In the genomic region with DNA sequence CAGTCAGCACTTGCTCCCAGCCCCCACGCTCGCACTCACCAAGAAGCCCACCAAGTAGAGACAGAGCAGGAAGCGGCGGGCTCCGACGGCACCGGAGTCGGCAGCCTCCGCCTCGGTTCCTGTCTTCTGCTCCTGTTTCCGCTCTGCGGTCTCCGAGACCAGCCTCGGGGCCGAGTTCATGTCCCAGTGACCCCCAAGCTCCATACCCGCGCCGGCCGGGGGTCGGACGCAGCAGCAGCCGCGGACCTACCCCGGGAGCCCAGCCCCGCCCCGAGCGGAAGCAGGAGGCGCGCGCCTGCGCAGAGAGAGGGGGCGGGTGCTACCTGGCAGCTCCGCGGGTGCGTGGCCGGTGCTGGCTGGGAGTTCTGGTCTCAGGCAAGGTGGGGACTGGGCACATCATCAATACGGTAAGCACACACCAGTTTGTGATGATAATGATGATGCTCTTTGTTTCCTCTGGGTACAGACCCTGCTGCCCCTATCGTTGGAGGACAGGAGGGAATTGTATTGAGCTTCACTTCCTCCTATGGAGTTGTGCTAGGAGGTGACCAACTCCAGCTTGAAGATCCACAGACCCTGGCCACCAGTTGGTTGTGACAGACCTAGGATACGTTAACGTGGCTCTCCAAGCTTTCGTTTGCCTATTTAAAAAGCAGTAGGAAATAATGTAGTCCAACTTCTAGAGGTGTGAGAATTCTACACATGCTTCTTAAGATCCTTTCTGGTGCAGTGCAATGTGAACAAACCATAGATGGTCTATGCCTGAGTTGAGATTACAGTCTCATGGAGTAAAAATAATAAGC, we compare ENCODE assay signal across 8 cellular contexts. TPM values are rescaled to one million over a fixed set of nuclear protein-coding genes. Genes with fewer than 3 reads are reported as not detected.
DNase-seq lines count a peak whose midpoint lies in the region; ATAC-seq and TF ChIP-seq lines count a peak whose summit lies in the region.

No MANE protein-coding gene starts in this region.

- H3K4me3 ChIP-seq in Panc1 (ENCODE audit: low read depth in 2 of 2, low read length in 2 of 2) (peak overlapping the region; percentile 84 to 93), fibroblast of pulmonary artery (replicated peaks; ENCODE audit: low read depth, low read length) (peak overlapping the region; percentile 76)

- peak overlapping the region; percentile 96 for H3K4me3 Mint-ChIP-seq in activated T-helper 1 cell treated with anti-CD3 and anti-CD28 coated beads, Interleukin-12 subunit alpha, Interleukin-12 subunit beta, Interleukin-2, Interleukin-4 antibody, amounts not matched to agents 30 ng/mL and 10 ng/mL and 1 ng/mL, durations not matched to agents 14 hours and 24 hours and 36 hours
- peak overlapping the region; percentile 92 for H3K4me3 Mint-ChIP-seq in natural killer cell treated with Interleukin-12 subunit alpha and Interleukin-12 subunit beta and Interleukin-15 and Interleukin-18, amount 100 ng/mL, for 72 hours

- peaks cover 13% of the 10 kb centered on the region for H3K4me1 ChIP-seq in Panc1 (ENCODE audit: control insufficient read depth, insufficient read depth, low read length)

- H3K27me3 ChIP-seq in Panc1 (ENCODE audit: control insufficient read depth, insufficient read depth, low read length), result no peaks in the 10 kb centered on the region

- DNase-seq in DMS153 (lab: John Stamatoyannopoulos, UW) (peak; percentile 42), HT-29 (ENCODE audit: low spot score) (peak; percentile 77), Panc1 (ENCODE audit: low read depth, low spot score) (peak; percentile 33), fibroblast of pulmonary artery (ENCODE audit: low read depth) (peak; percentile 57)
- DNase-seq in activated T-helper 1 cell treated with anti-CD3 and anti-CD28 coated beads, Interleukin-12 subunit alpha, Interleukin-12 subunit beta, Interleukin-2, Interleukin-4 antibody, amounts not matched to agents 30 ng/mL and 10 ng/mL and 1 ng/mL, durations not matched to agents 14 hours and 24 hours and 36 hours (ENCODE audit: low spot score), result peak; percentile 85
- peak; percentile 91 for DNase-seq in natural killer cell treated with Interleukin-12 subunit alpha and Interleukin-12 subunit beta and Interleukin-15 and Interleukin-18, amount 100 ng/mL, for 72 hours (ENCODE audit: low spot score)
- peak; percentile 91 for DNase-seq in stimulated activated naive CD8-positive, alpha-beta T cell treated with anti-CD3 and anti-CD28 coated beads, Interleukin-15, Interleukin-2, amounts not matched to agents 100 U/mL and 50 U/mL, for 24 hours

- CTCF ChIA-PET in Panc1 (lab: Charles Lee), result interaction anchor here (1.9 kb wide), 1 partner anchor 17 kb away, joined by 8 read pairs; no protein-coding TSS in a partner anchor

- peaks cover 28% of the 10 kb centered on the region for H3K4me1 Mint-ChIP-seq in activated T-helper 1 cell treated with anti-CD3 and anti-CD28 coated beads, Interleukin-12 subunit alpha, Interleukin-12 subunit beta, Interleukin-2, Interleukin-4 antibody, amounts not matched to agents 30 ng/mL and 10 ng/mL and 1 ng/mL, durations not matched to agents 14 hours and 24 hours and 36 hours (ENCODE audit: low read depth)
- peaks cover 23 to 31% of the 10 kb centered on the region in 2 donors for H3K4me1 Mint-ChIP-seq in natural killer cell treated with Interleukin-12 subunit alpha and Interleukin-12 subunit beta and Interleukin-15 and Interleukin-18, amount 100 ng/mL, for 72 hours (ENCODE audit: low read depth in 2 of 2)

- H3K36me3 Mint-ChIP-seq in activated T-helper 1 cell treated with anti-CD3 and anti-CD28 coated beads, Interleukin-12 subunit alpha, Interleukin-12 subunit beta, Interleukin-2, Interleukin-4 antibody, amounts not matched to agents 30 ng/mL and 10 ng/mL and 1 ng/mL, durations not matched to agents 14 hours and 24 hours and 36 hours (ENCODE audit: low read depth), result peaks cover 3% of the 10 kb centered on the region
- no peaks in the 10 kb centered on the region for H3K36me3 Mint-ChIP-seq in natural killer cell treated with Interleukin-12 subunit alpha and Interleukin-12 subunit beta and Interleukin-15 and Interleukin-18, amount 100 ng/mL, for 72 hours

- POLR2A ChIA-PET in Panc1 (lab: Charles Lee), result no interaction called here

- H3K27ac Mint-ChIP-seq in activated T-helper 1 cell treated with anti-CD3 and anti-CD28 coated beads, Interleukin-12 subunit alpha, Interleukin-12 subunit beta, Interleukin-2, Interleukin-4 antibody, amounts not matched to agents 30 ng/mL and 10 ng/mL and 1 ng/mL, durations not matched to agents 14 hours and 24 hours and 36 hours, result peak overlapping the region; percentile 84
- peak overlapping the region; percentile 67 to 85 for H3K27ac Mint-ChIP-seq in natural killer cell treated with Interleukin-12 subunit alpha and Interleukin-12 subunit beta and Interleukin-15 and Interleukin-18, amount 100 ng/mL, for 72 hours

- H3K9me3 ChIP-seq in Panc1 (ENCODE audit: control insufficient read depth, insufficient read depth, low read depth, low read length), result no peaks in the 10 kb centered on the region

- TF ChIP-seq CTCF in Panc1 (IDR thresholded peaks at IDR 0.05) (no peak), fibroblast of pulmonary artery (IDR thresholded peaks at IDR 0.05; ENCODE audit: low read length, missing control alignments) (peak; percentile 18)

- TSS peak; percentile 93 for BruUV-seq in Panc1 (replicated peaks; lab: Mats Ljungman, UMichigan)

- H3K9me3 Mint-ChIP-seq in activated T-helper 1 cell treated with anti-CD3 and anti-CD28 coated beads, Interleukin-12 subunit alpha, Interleukin-12 subunit beta, Interleukin-2, Interleukin-4 antibody, amounts not matched to agents 30 ng/mL and 10 ng/mL and 1 ng/mL, durations not matched to agents 14 hours and 24 hours and 36 hours, result peaks cover under 1% of the 10 kb centered on the region
- H3K9me3 Mint-ChIP-seq in natural killer cell treated with Interleukin-12 subunit alpha and Interleukin-12 subunit beta and Interleukin-15 and Interleukin-18, amount 100 ng/mL, for 72 hours, result no peaks in the 10 kb centered on the region

- no peaks in the 10 kb centered on the region; the same call in 1 of the 2 replicates for H3K36me3 ChIP-seq in Panc1 (ENCODE audit: control insufficient read depth, insufficient read depth, low read length)

- intact Hi-C loops in Panc1 (cut with micrococcal nuclease; ENCODE audit: unreplicated experiment), result no loop called here
- intact Hi-C loops in activated T-helper 1 cell treated with anti-CD3 and anti-CD28 coated beads, Interleukin-12 subunit alpha, Interleukin-12 subunit beta, Interleukin-2, Interleukin-4 antibody, amounts not matched to agents 30 ng/mL and 10 ng/mL and 1 ng/mL, durations not matched to agents 14 hours and 24 hours and 36 hours (cut with micrococcal nuclease), result loop anchor here (10.0 kb wide), 1 partner anchor 1482 kb away; a partner anchor contains a TSS

- ATAC-seq in GM21367 (IDR thresholded peaks at IDR 0.05; ENCODE audit: unreplicated experiment), result peak; percentile 89
- peak; percentile 99 for ATAC-seq in Panc1
- ATAC-seq in natural killer cell treated with Interleukin-12 subunit alpha and Interleukin-12 subunit beta and Interleukin-15 and Interleukin-18, amount 100 ng/mL, for 72 hours, result peak; percentile 97 to 98
- ATAC-seq in stimulated activated naive CD8-positive, alpha-beta T cell treated with anti-CD3 and anti-CD28 coated beads, Interleukin-15, Interleukin-2, amounts not matched to agents 100 U/mL and 50 U/mL, for 24 hours, result peak; percentile 95

- H3K27me3 Mint-ChIP-seq in activated T-helper 1 cell treated with anti-CD3 and anti-CD28 coated beads, Interleukin-12 subunit alpha, Interleukin-12 subunit beta, Interleukin-2, Interleukin-4 antibody, amounts not matched to agents 30 ng/mL and 10 ng/mL and 1 ng/mL, durations not matched to agents 14 hours and 24 hours and 36 hours (ENCODE audit: insufficient read depth), result peaks cover 3% of the 10 kb centered on the region
- peaks cover 3% of the 10 kb centered on the region in 2 donors for H3K27me3 Mint-ChIP-seq in natural killer cell treated with Interleukin-12 subunit alpha and Interleukin-12 subunit beta and Interleukin-15 and Interleukin-18, amount 100 ng/mL, for 72 hours

- in situ Hi-C loops in Panc1 (cut with HindIII; ENCODE audit: low pct_unique_long_range_greater_than_20kb, low sequenced_read_pairs), result no loop called here

- peak overlapping the region; percentile 89 for H3K27ac ChIP-seq in Panc1 (ENCODE audit: low read length)

RNA-seq across cellular contexts. Expression of a gene that starts 25.0 kb away (rescaled TPM):
- 2.6 and 6.5 TPM in 2 replicates for total RNA-seq in HT-29 (2014; rRNA removed; shearing (Covaris generic))
- 6.2 TPM for total RNA-seq in Panc1 (2021; ENCODE audit: unreplicated experiment)
- 6.5 TPM for polyA plus RNA-seq in Panc1 (2012; ENCODE audit: insufficient read length)
- total RNA-seq in activated T-helper 1 cell treated with anti-CD3 and anti-CD28 coated beads, Interleukin-12 subunit alpha, Interleukin-12 subunit beta, Interleukin-2, Interleukin-4 antibody, amounts not matched to agents 30 ng/mL and 10 ng/mL and 1 ng/mL, durations not matched to agents 14 hours and 24 hours and 36 hours, result 2.1 and 4.4 TPM in 2 replicates
- total RNA-seq in natural killer cell treated with Interleukin-12 subunit alpha and Interleukin-12 subunit beta and Interleukin-15 and Interleukin-18, amount 100 ng/mL, for 72 hours, result 1 to 10 TPM; 3.6 to 4.8 TPM

Comparison
In these comparisons a context has a peak if more than half of its experiments do, and no peak if none do; other contexts are left out.
1. Peak in every context shown above with its lines: DNase-seq, ATAC-seq, H3K4me3 ChIP-seq and H3K27ac ChIP-seq.
2. DNase-seq: peak in every context shown above with its lines; median percentile 91 in natural killer cell treated with Interleukin-12 subunit alpha and Interleukin-12 subunit beta and Interleukin-15 and Interleukin-18, amount 100 ng/mL, for 72 hours; 91 in stimulated activated naive CD8-positive, alpha-beta T cell treated with anti-CD3 and anti-CD28 coated beads, Interleukin-15, Interleukin-2, amounts not matched to agents 100 U/mL and 50 U/mL, for 24 hours; 85 in activated T-helper 1 cell treated with anti-CD3 and anti-CD28 coated beads, Interleukin-12 subunit alpha, Interleukin-12 subunit beta, Interleukin-2, Interleukin-4 antibody, amounts not matched to agents 30 ng/mL and 10 ng/mL and 1 ng/mL, durations not matched to agents 14 hours and 24 hours and 36 hours; 77 in HT-29; 57 in fibroblast of pulmonary artery; 42 in DMS153; 33 in Panc1.